15 cellular contexts compared by ENCODE assay signal in genomic region chr17:17117923-17118322, GRCh38.
DNase-seq lines count a peak whose midpoint lies in the region; ATAC-seq and TF ChIP-seq lines count a peak whose summit lies in the region.
"Had no signal": no experiment of that assay in that cellular context is flagged by ENCODE, and none has a peak within 500 bp of the region (broad histone marks: within the 10 kb centered on the region; RNA-seq: fewer than 3 reads in every experiment).

No MANE protein-coding gene starts in this region.

- H3K27me3 ChIP-seq in lower lobe of right lung (ENCODE audit: low read depth) (no peaks in the 10 kb centered on the region), vagina (no peaks in the 10 kb centered on the region)

- H3K9me3 ChIP-seq in lower lobe of right lung = no peaks in the 10 kb centered on the region
- H3K9me3 ChIP-seq in vagina = no peaks in the 10 kb centered on the region

- H3K4me3 ChIP-seq in lower lobe of right lung (no peak overlapping the region), vagina (no peak overlapping the region)
- H3K4me3 ChIP-seq: K562 had no signal

- no peak for DNase-seq in stimulated activated naive CD8-positive, alpha-beta T cell treated with anti-CD3 and anti-CD28 coated beads, Interleukin-15, Interleukin-2, amounts not matched to agents 100 U/mL and 50 U/mL, for 24 hours
- no peak for DNase-seq in activated CD4-positive, alpha-beta memory T cell treated with anti-CD3 and anti-CD28 coated beads, Interleukin-2, amount 10 ng/mL, durations not matched to agents 7 days and 5 days
- DNase-seq in lower lobe of right lung (no peak), vagina (ENCODE audit: extremely low spot score in 2 of 2) (no peak)
- no peak for DNase-seq in stimulated activated naive B cell treated with anti-CD40 and anti-IgM and Interleukin-4, amounts not matched to agents 10 μg/mL and 1 μg/mL and 100 μg/mL, for 72 hours
- DNase-seq: cerebellar nuclear complex; EL; NCI-H1105 treated with DMSO at 0.1 percent for 48 hours; SHP77 treated with DMSO at 0.1 percent for 48 hours; stimulated activated naive CD4-positive, alpha-beta T cell treated with Interleukin-2 at 50 U/mL for 16 hours; T1000 had no signal

- CTCF ChIA-PET in activated CD4-positive, alpha-beta memory T cell treated with anti-CD3 and anti-CD28 coated beads, Interleukin-2, amount 10 ng/mL, durations not matched to agents 7 days and 5 days (lab: Charles Lee) = interaction anchor here (0.9 kb wide), 1 partner anchor 10 kb away, joined by 3 read pairs; no protein-coding TSS in a partner anchor

- no peak overlapping the region for H3K4me3 Mint-ChIP-seq in stimulated activated naive CD8-positive, alpha-beta T cell treated with anti-CD3 and anti-CD28 coated beads, Interleukin-15, Interleukin-2, amounts not matched to agents 100 ng/mL and 50 ng/mL, for 24 hours
- H3K4me3 Mint-ChIP-seq in activated CD4-positive, alpha-beta memory T cell treated with anti-CD3 and anti-CD28 coated beads, Interleukin-2, amount 10 ng/mL, durations not matched to agents 7 days and 5 days = no peak overlapping the region
- H3K4me3 Mint-ChIP-seq in stimulated activated naive B cell treated with anti-CD40 and anti-IgM and Interleukin-4, amounts not matched to agents 10 μg/mL and 1 μg/mL and 100 μg/mL, for 72 hours = no peak overlapping the region

- ATAC-seq in stimulated activated naive CD8-positive, alpha-beta T cell treated with anti-CD3 and anti-CD28 coated beads, Interleukin-15, Interleukin-2, amounts not matched to agents 100 U/mL and 50 U/mL, for 24 hours = no peak
- no peak for ATAC-seq in lower lobe of right lung
- no peak for ATAC-seq in HG03354 (IDR thresholded peaks at IDR 0.05; ENCODE audit: poor library complexity, severe bottlenecking, unreplicated experiment)
- no peak for ATAC-seq in GM19455 (IDR thresholded peaks at IDR 0.05; ENCODE audit: unreplicated experiment)
- no peak for ATAC-seq in stimulated activated naive B cell treated with anti-CD40 and anti-IgM and Interleukin-4, amounts not matched to agents 10 μg/mL and 1 μg/mL and 100 μg/mL, for 72 hours (replicated peaks)
- ATAC-seq: K562 had no signal

- intact Hi-C loops in lower lobe of right lung (cut with DNase I) = no loop called here
- intact Hi-C loops in vagina (cut with DNase I) = no loop called here

- no peak for TF ChIP-seq POLR2A in vagina (IDR thresholded peaks at IDR 0.05)

- no peaks in the 10 kb centered on the region for H3K36me3 ChIP-seq in lower lobe of right lung
- H3K36me3 ChIP-seq in vagina = no peaks in the 10 kb centered on the region

- H3K4me1 Mint-ChIP-seq in stimulated activated naive CD8-positive, alpha-beta T cell treated with anti-CD3 and anti-CD28 coated beads, Interleukin-15, Interleukin-2, amounts not matched to agents 100 ng/mL and 50 ng/mL, for 24 hours (ENCODE audit: low read depth) = peaks cover 83% of the 10 kb centered on the region
- H3K4me1 Mint-ChIP-seq in activated CD4-positive, alpha-beta memory T cell treated with anti-CD3 and anti-CD28 coated beads, Interleukin-2, amount 10 ng/mL, durations not matched to agents 7 days and 5 days = peaks cover 76% of the 10 kb centered on the region
- H3K4me1 Mint-ChIP-seq in stimulated activated naive B cell treated with anti-CD40 and anti-IgM and Interleukin-4, amounts not matched to agents 10 μg/mL and 1 μg/mL and 100 μg/mL, for 72 hours = peaks cover 56 to 93% of the 10 kb centered on the region in 2 donors

- H3K36me3 Mint-ChIP-seq in stimulated activated naive CD8-positive, alpha-beta T cell treated with anti-CD3 and anti-CD28 coated beads, Interleukin-15, Interleukin-2, amounts not matched to agents 100 ng/mL and 50 ng/mL, for 24 hours (ENCODE audit: low read depth) = no peaks in the 10 kb centered on the region
- H3K36me3 Mint-ChIP-seq in activated CD4-positive, alpha-beta memory T cell treated with anti-CD3 and anti-CD28 coated beads, Interleukin-2, amount 10 ng/mL, durations not matched to agents 7 days and 5 days (ENCODE audit: low read depth) = no peaks in the 10 kb centered on the region
- H3K36me3 Mint-ChIP-seq in stimulated activated naive B cell treated with anti-CD40 and anti-IgM and Interleukin-4, amounts not matched to agents 10 μg/mL and 1 μg/mL and 100 μg/mL, for 72 hours = peaks cover 2 to 3% of the 10 kb centered on the region in 2 donors

- TF ChIP-seq CTCF in lower lobe of right lung (IDR thresholded peaks at IDR 0.05) (no peak), vagina (IDR thresholded peaks at IDR 0.05) (no peak)

- no peaks in the 10 kb centered on the region for H3K27me3 Mint-ChIP-seq in stimulated activated naive CD8-positive, alpha-beta T cell treated with anti-CD3 and anti-CD28 coated beads, Interleukin-15, Interleukin-2, amounts not matched to agents 100 ng/mL and 50 ng/mL, for 24 hours
- no peaks in the 10 kb centered on the region for H3K27me3 Mint-ChIP-seq in activated CD4-positive, alpha-beta memory T cell treated with anti-CD3 and anti-CD28 coated beads, Interleukin-2, amount 10 ng/mL, durations not matched to agents 7 days and 5 days
- no peaks in the 10 kb centered on the region for H3K27me3 Mint-ChIP-seq in stimulated activated naive B cell treated with anti-CD40 and anti-IgM and Interleukin-4, amounts not matched to agents 10 μg/mL and 1 μg/mL and 100 μg/mL, for 72 hours

- peak overlapping the region; percentile 90 for H3K27ac Mint-ChIP-seq in stimulated activated naive CD8-positive, alpha-beta T cell treated with anti-CD3 and anti-CD28 coated beads, Interleukin-15, Interleukin-2, amounts not matched to agents 100 ng/mL and 50 ng/mL, for 24 hours
- H3K27ac Mint-ChIP-seq in activated CD4-positive, alpha-beta memory T cell treated with anti-CD3 and anti-CD28 coated beads, Interleukin-2, amount 10 ng/mL, durations not matched to agents 7 days and 5 days = peak overlapping the region; percentile 93
- H3K27ac Mint-ChIP-seq in stimulated activated naive B cell treated with anti-CD40 and anti-IgM and Interleukin-4, amounts not matched to agents 10 μg/mL and 1 μg/mL and 100 μg/mL, for 72 hours = no peak overlapping the region

- POLR2A ChIA-PET in activated CD4-positive, alpha-beta memory T cell treated with anti-CD3 and anti-CD28 coated beads, Interleukin-2, amount 10 ng/mL, durations not matched to agents 7 days and 5 days (lab: Charles Lee) = no interaction called here

- H3K27ac ChIP-seq in lower lobe of right lung (peak overlapping the region; percentile 72), vagina (peak overlapping the region; percentile 65)

- no peaks in the 10 kb centered on the region for H3K9me3 Mint-ChIP-seq in stimulated activated naive CD8-positive, alpha-beta T cell treated with anti-CD3 and anti-CD28 coated beads, Interleukin-15, Interleukin-2, amounts not matched to agents 100 ng/mL and 50 ng/mL, for 24 hours
- no peaks in the 10 kb centered on the region for H3K9me3 Mint-ChIP-seq in activated CD4-positive, alpha-beta memory T cell treated with anti-CD3 and anti-CD28 coated beads, Interleukin-2, amount 10 ng/mL, durations not matched to agents 7 days and 5 days
- H3K9me3 Mint-ChIP-seq in stimulated activated naive B cell treated with anti-CD40 and anti-IgM and Interleukin-4, amounts not matched to agents 10 μg/mL and 1 μg/mL and 100 μg/mL, for 72 hours = no peaks in the 10 kb centered on the region

- H3K4me1 ChIP-seq in lower lobe of right lung (peaks cover 76% of the 10 kb centered on the region), vagina (peaks cover 83% of the 10 kb centered on the region)
